Comparison of ENCODE assay signal across 21 cellular contexts in genomic region chr3:178631950-178632349, GRCh38.
A peak's percentile ranks its signal among the peaks of the same experiment; 100 is the strongest.
DNase-seq lines count a peak whose midpoint lies in the region; ATAC-seq and TF ChIP-seq lines count a peak whose summit lies in the region.
"Had no signal": no experiment of that assay in that cellular context is flagged by ENCODE, and none has a peak within 500 bp of the region (broad histone marks: within the 10 kb centered on the region; RNA-seq: fewer than 3 reads in every experiment).

No MANE protein-coding gene starts in this region.

- no peaks in the 10 kb centered on the region for H3F3A ChIP-seq in SK-N-SH (replicated peaks; ENCODE audit: insufficient read depth)

- H3K9me3 Mint-ChIP-seq in endodermal cell = peaks cover 21% of the 10 kb centered on the region
- peaks cover 3% of the 10 kb centered on the region for H3K9me3 Mint-ChIP-seq in CD8-positive, alpha-beta T cell
- H3K9me3 Mint-ChIP-seq in activated naive CD8-positive, alpha-beta T cell treated with anti-CD3 and anti-CD28 coated beads for 36 hours = peaks cover 7% of the 10 kb centered on the region

- ATAC-seq in SK-N-SH treated with all-trans-retinoic acid at 6 μM for 48 hours (no peak), left lobe of liver (peak; percentile 19)
- ATAC-seq in CD8-positive, alpha-beta T cell = no peak
- ATAC-seq: GM23338, HCT116 had no signal

- H3K9ac ChIP-seq in SK-N-SH (no peak overlapping the region), endodermal cell (ENCODE audit: extremely low read depth, low read length, poor library complexity, severe bottlenecking) (no peak overlapping the region)
- H3K9ac ChIP-seq: BLaER1 treated with 17β-estradiol and CSF1 and Interleukin-3, amounts not matched to agents 10 nM and 100 nM had no signal

- 0 out of 4 replicates have a peak, but pooled peaks of 1 of the 2 experiments have one; percentile 25 for TF ChIP-seq EP300 in SK-N-SH (IDR thresholded peaks at IDR 0.05; ENCODE audit: borderline replicate concordance in 1 of 2, low read depth in 1 of 2, low read length in 1 of 2)

- no peaks in the 10 kb centered on the region for H3K36me3 ChIP-seq in SK-N-SH (replicated peaks in 1 of 2; ENCODE audit: control insufficient read depth in 1 of 2, insufficient read depth in 2 of 2, low read length in 1 of 2)
- H3K36me3 ChIP-seq in endodermal cell (ENCODE audit: control insufficient read depth, insufficient read depth, low read length) = no peaks in the 10 kb centered on the region
- H3K36me3 ChIP-seq in CD8-positive, alpha-beta T cell (ENCODE audit: insufficient read depth, low read length) = no peaks in the 10 kb centered on the region
- H3K36me3 ChIP-seq in BE2C = no peaks in the 10 kb centered on the region
- H3K36me3 ChIP-seq: BLaER1 treated with 17β-estradiol and CSF1 and Interleukin-3, amounts not matched to agents 10 nM and 100 nM had no signal

- CTCF ChIA-PET in SK-N-SH (lab: Yijun Ruan, JAX) = no interaction called here
- CTCF ChIA-PET in CD8-positive, alpha-beta T cell (lab: Charles Lee) = no interaction called here

- no peak overlapping the region for H3K27ac ChIP-seq in SK-N-SH (ENCODE audit: low read depth in 2 of 2, low read length in 1 of 2)
- no peak overlapping the region for H3K27ac ChIP-seq in endodermal cell (ENCODE audit: low read depth, low read length)
- H3K27ac ChIP-seq in CD8-positive, alpha-beta T cell (ENCODE audit: low read depth, low read length) = no peak overlapping the region
- H3K27ac ChIP-seq: 22Rv1; BLaER1 treated with 17β-estradiol and CSF1 and Interleukin-3, amounts not matched to agents 10 nM and 100 nM had no signal

- DNase-seq in SK-N-SH (no peak), endodermal cell (no peak), left lobe of liver (ENCODE audit: low spot score) (no peak), renal cortical epithelial cell (ENCODE audit: low read depth) (peak; percentile 61), BE2C (no peak)
- no peak for DNase-seq in CD8-positive, alpha-beta T cell
- DNase-seq in activated naive CD8-positive, alpha-beta T cell treated with anti-CD3 and anti-CD28 coated beads for 36 hours = no peak
- DNase-seq: Calu3; CD4-positive, alpha-beta T cell; COR-L47; DMS53; DMS79 treated with DMSO at 0.1 percent for 48 hours; GF-D8; H9 had no signal

- H3K9me3 ChIP-seq in SK-N-SH (no peaks in the 10 kb centered on the region), endodermal cell (ENCODE audit: control insufficient read depth, low read length) (peaks cover 17% of the 10 kb centered on the region), BE2C (no peaks in the 10 kb centered on the region)
- no peaks in the 10 kb centered on the region for H3K9me3 ChIP-seq in CD8-positive, alpha-beta T cell (ENCODE audit: low read length)

- H3K9me2 ChIP-seq in SK-N-SH = no peaks in the 10 kb centered on the region

- H3K36me3 Mint-ChIP-seq in endodermal cell (ENCODE audit: low read depth) = no peaks in the 10 kb centered on the region
- H3K36me3 Mint-ChIP-seq in CD8-positive, alpha-beta T cell = no peaks in the 10 kb centered on the region
- H3K36me3 Mint-ChIP-seq in activated naive CD8-positive, alpha-beta T cell treated with anti-CD3 and anti-CD28 coated beads for 36 hours = peaks cover 1% of the 10 kb centered on the region
- H3K36me3 Mint-ChIP-seq: CD14-positive monocyte had no signal

- intact Hi-C loops in CD8-positive, alpha-beta T cell (cut with DNase I, micrococcal nuclease) = no loop called here

- no peak overlapping the region for H3K4me2 ChIP-seq in SK-N-SH
- H3K4me2 ChIP-seq: BLaER1 treated with 17β-estradiol and CSF1 and Interleukin-3, amounts not matched to agents 10 nM and 100 nM; GM23338 had no signal

- H3K4me3 ChIP-seq in SK-N-SH (ENCODE audit: low read depth in 2 of 2, low read length in 1 of 2) (no peak overlapping the region), endodermal cell (ENCODE audit: low read length) (peak overlapping the region; percentile 8), BE2C (ENCODE audit: low read depth, low read length) (no peak overlapping the region)
- no peak overlapping the region for H3K4me3 ChIP-seq in CD8-positive, alpha-beta T cell (ENCODE audit: low read depth, low read length)
- H3K4me3 ChIP-seq: BLaER1 treated with 17β-estradiol and CSF1 and Interleukin-3, amounts not matched to agents 10 nM and 100 nM; GM23338 had no signal

- H3K4me1 ChIP-seq in SK-N-SH (ENCODE audit: control insufficient read depth in 1 of 2, insufficient read depth in 2 of 2, low read depth in 1 of 2, low read length in 1 of 2) = no peaks in the 10 kb centered on the region; a peak in 1 of 4 replicates
- H3K4me1 ChIP-seq in endodermal cell (ENCODE audit: control insufficient read depth, insufficient read depth, low read length) = no peaks in the 10 kb centered on the region
- H3K4me1 ChIP-seq in CD8-positive, alpha-beta T cell (ENCODE audit: insufficient read depth, low read length) = no peaks in the 10 kb centered on the region
- H3K4me1 ChIP-seq in BE2C = no peaks in the 10 kb centered on the region
- H3K4me1 ChIP-seq: BLaER1 treated with 17β-estradiol and CSF1 and Interleukin-3, amounts not matched to agents 10 nM and 100 nM had no signal

- POLR2A ChIA-PET in SK-N-SH (lab: Yijun Ruan, JAX) = no interaction called here
- POLR2A ChIA-PET in CD8-positive, alpha-beta T cell (lab: Charles Lee) = no interaction called here

- no peak for TF ChIP-seq RAD21 in SK-N-SH (IDR thresholded peaks at IDR 0.05; ENCODE audit: low read length)

- H3K27me3 ChIP-seq in SK-N-SH (ENCODE audit: insufficient read depth) (no peaks in the 10 kb centered on the region), endodermal cell (ENCODE audit: control insufficient read depth, insufficient read depth, low read length, poor library complexity, severe bottlenecking) (no peaks in the 10 kb centered on the region), BE2C (no peaks in the 10 kb centered on the region)
- no peaks in the 10 kb centered on the region for H3K27me3 ChIP-seq in CD8-positive, alpha-beta T cell (ENCODE audit: insufficient read depth, low read length)
- H3K27me3 ChIP-seq: BLaER1 treated with 17β-estradiol and CSF1 and Interleukin-3, amounts not matched to agents 10 nM and 100 nM had no signal

- no peak overlapping the region for H3K4me3 Mint-ChIP-seq in endodermal cell
- no peak overlapping the region for H3K4me3 Mint-ChIP-seq in CD8-positive, alpha-beta T cell
- no peak overlapping the region for H3K4me3 Mint-ChIP-seq in activated naive CD8-positive, alpha-beta T cell treated with anti-CD3 and anti-CD28 coated beads for 36 hours
- H3K4me3 Mint-ChIP-seq: B cell; CD14-positive monocyte; CD4-positive, alpha-beta T cell; GM23338; H9 had no signal

- no peaks in the 10 kb centered on the region for H4K20me1 ChIP-seq in SK-N-SH (ENCODE audit: insufficient read depth)
- H4K20me1 ChIP-seq: BLaER1 treated with 17β-estradiol and CSF1 and Interleukin-3, amounts not matched to agents 10 nM and 100 nM had no signal

- H3K27ac Mint-ChIP-seq in endodermal cell = no peak overlapping the region
- H3K27ac Mint-ChIP-seq in CD8-positive, alpha-beta T cell = no peak overlapping the region
- H3K27ac Mint-ChIP-seq in activated naive CD8-positive, alpha-beta T cell treated with anti-CD3 and anti-CD28 coated beads for 36 hours = no peak overlapping the region
- H3K27ac Mint-ChIP-seq: B cell; CD14-positive monocyte; CD4-positive, alpha-beta T cell; GM23338; H9 had no signal

- H2AFZ ChIP-seq in SK-N-SH (ENCODE audit: low read depth) = no peak overlapping the region
- H2AFZ ChIP-seq: GM23338 had no signal

- no peaks in the 10 kb centered on the region for H3K27me3 Mint-ChIP-seq in endodermal cell (ENCODE audit: insufficient read depth)
- peaks cover 2% of the 10 kb centered on the region for H3K27me3 Mint-ChIP-seq in CD8-positive, alpha-beta T cell (ENCODE audit: low read depth)
- peaks cover 10% of the 10 kb centered on the region for H3K27me3 Mint-ChIP-seq in activated naive CD8-positive, alpha-beta T cell treated with anti-CD3 and anti-CD28 coated beads for 36 hours
- H3K27me3 Mint-ChIP-seq: B cell; CD4-positive, alpha-beta T cell had no signal

- no peaks in the 10 kb centered on the region for H3K79me2 ChIP-seq in SK-N-SH (ENCODE audit: insufficient read depth)

- 7% methylated on average over 1 of the region's 1 CpG for WGBS in SK-N-SH (ENCODE audit: low lambda C conversion rate)
- WGBS in endodermal cell (ENCODE audit: insufficient coverage in 1 of 2, insufficient read length in 1 of 2), 2 experiments = 85 to 100% methylated on average over 1 of the region's 1 CpG

- H3K4me1 Mint-ChIP-seq in endodermal cell = no peaks in the 10 kb centered on the region
- no peaks in the 10 kb centered on the region for H3K4me1 Mint-ChIP-seq in CD8-positive, alpha-beta T cell (ENCODE audit: low read depth)
- no peaks in the 10 kb centered on the region for H3K4me1 Mint-ChIP-seq in activated naive CD8-positive, alpha-beta T cell treated with anti-CD3 and anti-CD28 coated beads for 36 hours
- H3K4me1 Mint-ChIP-seq: B cell, CD14-positive monocyte, GM23338 had no signal

- TF ChIP-seq CTCF in SK-N-SH (IDR thresholded peaks at IDR 0.05) (no peak), endodermal cell (conservative IDR thresholded peaks at IDR 0.05) (no peak), BE2C (IDR thresholded peaks at IDR 0.05; ENCODE audit: low read depth, low read length) (no peak)
- no peak for TF ChIP-seq CTCF in CD8-positive, alpha-beta T cell (IDR thresholded peaks at IDR 0.05)

TF ChIP-seq in SK-N-SH, 30 proteins besides CTCF, POLR2A, EP300 and RAD21 (continues in another document):
- no peak for TF ChIP-seq FOXJ3 (CRISPR knock-in tag; IDR thresholded peaks at IDR 0.05)
- no peak for TF ChIP-seq MEF2A (IDR thresholded peaks at IDR 0.05; ENCODE audit: borderline replicate concordance, low read depth)
- peak; percentile 53; the same call in 1 of the 2 replicates for TF ChIP-seq RCOR1 (IDR thresholded peaks at IDR 0.05; ENCODE audit: low read length)

TF ChIP-seq in SK-N-SH treated with all-trans-retinoic acid at 6 μM for 48 hours, 23 proteins besides CTCF, POLR2A, EP300 and RAD21:
- TF ChIP-seq OSR1 (CRISPR knock-in tag; IDR thresholded peaks at IDR 0.05) = no peak
- TF ChIP-seq BACH2 (CRISPR knock-in tag; IDR thresholded peaks at IDR 0.05; ENCODE audit: borderline replicate concordance) = no peak
- no peak for TF ChIP-seq GLIS3 (CRISPR knock-in tag; IDR thresholded peaks at IDR 0.05)
